Comparison of ENCODE assay signal across 22 cellular contexts in genomic region chr5:106699198-106699597, GRCh38.
DNase-seq lines count a peak whose midpoint lies in the region; ATAC-seq, FAIRE-seq and TF ChIP-seq lines count a peak whose summit lies in the region.
"Had no signal": no experiment of that assay in that cellular context is flagged by ENCODE, and none has a peak within 500 bp of the region (broad histone marks: within the 10 kb centered on the region; RNA-seq: fewer than 3 reads in every experiment).

No MANE protein-coding gene starts in this region.

- TF ChIP-seq POLR2A in GM12878 (IDR thresholded peaks at IDR 0.05; ENCODE audit: low read depth, low read length), result no peak

- no peaks in the 10 kb centered on the region for H3K27me3 ChIP-seq in GM12878 (replicated peaks in 1 of 2; ENCODE audit: control insufficient read depth in 2 of 2, insufficient read depth in 2 of 2, low read length in 1 of 2)
- no peaks in the 10 kb centered on the region for H3K27me3 ChIP-seq in CD8-positive, alpha-beta T cell (ENCODE audit: insufficient read depth, low read length)
- H3K27me3 ChIP-seq: Peyer's patch had no signal

- SMC1A ChIA-PET in GM12878 (lab: Charles Lee; ENCODE audit: uncharacterized antibody, unreplicated experiment), result interaction anchor here (0.8 to 1.4 kb wide), 5 partner anchors 42 to 580 kb away, joined by 3 to 7 read pairs (median 4); no protein-coding TSS in a partner anchor

- POLR2A ChIA-PET in HEK293T (lab: Yijun Ruan, JAX), result no interaction called here
- POLR2A ChIA-PET in GM12878 (lab: Charles Lee), result no interaction called here
- POLR2A ChIA-PET in CD8-positive, alpha-beta T cell (lab: Charles Lee), result no interaction called here

- no peaks in the 10 kb centered on the region for H3K4me1 Mint-ChIP-seq in CD8-positive, alpha-beta T cell (ENCODE audit: low read depth)
- H3K4me1 Mint-ChIP-seq: nephron had no signal

- no peaks in the 10 kb centered on the region for H3K36me3 Mint-ChIP-seq in CD8-positive, alpha-beta T cell

- H3K4me3 Mint-ChIP-seq in CD8-positive, alpha-beta T cell, result no peak overlapping the region
- H3K4me3 Mint-ChIP-seq: activated naive CD4-positive, alpha-beta T cell treated with anti-CD3 and anti-CD28 coated beads for 36 hours; nephron had no signal

- H3K4me2 ChIP-seq in GM12878 (ENCODE audit: control insufficient read depth, insufficient read depth), result no peak overlapping the region
- H3K4me2 ChIP-seq: KMS-11, smooth muscle cell had no signal

- TF ChIP-seq RAD21 in GM12878 (IDR thresholded peaks at IDR 0.05; ENCODE audit: insufficient read depth, low read depth, low read length), result peak; percentile 51

- H3K4me3 ChIP-seq in GM12878, result no peak overlapping the region
- H3K4me3 ChIP-seq in CD8-positive, alpha-beta T cell (ENCODE audit: low read depth, low read length), result no peak overlapping the region
- H3K4me3 ChIP-seq: HAP-1, Peyer's patch, prostate gland, smooth muscle cell had no signal

- intact Hi-C loops in GM12878 (cut with micrococcal nuclease; ENCODE audit: unreplicated experiment) (no loop called here), cardiac septum (cut with DNase I) (no loop called here)
- intact Hi-C loops in CD8-positive, alpha-beta T cell (cut with DNase I, micrococcal nuclease), result no loop called here

- TF ChIP-seq EP300 in GM12878 (IDR thresholded peaks at IDR 0.05; ENCODE audit: borderline replicate concordance in 1 of 2, control insufficient read depth in 1 of 2, low read depth in 2 of 2, low read length in 2 of 2), result no peak

- H3K36me3 ChIP-seq in GM12878 (ENCODE audit: control insufficient read depth in 2 of 2, insufficient read depth in 2 of 2, low read length in 1 of 2), result no peaks in the 10 kb centered on the region
- H3K36me3 ChIP-seq in CD8-positive, alpha-beta T cell (ENCODE audit: insufficient read depth, low read length), result no peaks in the 10 kb centered on the region
- H3K36me3 ChIP-seq: HAP-1, Peyer's patch, prostate gland had no signal

- CTCF ChIA-PET in HEK293T (lab: Yijun Ruan, JAX) (no interaction called here), GM12878 (lab: Yijun Ruan, JAX) (interaction anchor here (1.2 to 1.4 kb wide), 4 partner anchors 10 to 429 kb away, joined by 3 to 10 read pairs (median 6); no protein-coding TSS in a partner anchor)
- CTCF ChIA-PET in CD8-positive, alpha-beta T cell (lab: Charles Lee), result no interaction called here

- H3K9me3 Mint-ChIP-seq in CD8-positive, alpha-beta T cell, result peaks cover 5% of the 10 kb centered on the region

- H3K9ac ChIP-seq in GM12878 (ENCODE audit: control insufficient read depth, insufficient read depth, low read length), result no peak overlapping the region
- H3K9ac ChIP-seq: KMS-11 had no signal

- FAIRE-seq in GM12878 (lab: Jason Lieb, UNC), result no peak
- FAIRE-seq: TTC549 had no signal

- no peaks in the 10 kb centered on the region for H3K79me2 ChIP-seq in GM12878 (ENCODE audit: control insufficient read depth, insufficient read depth, low read length)

- in situ Hi-C loops in GM12878 (cut with MboI), result no loop called here

- RAD21 ChIA-PET in GM12878 (lab: Charles Lee; ENCODE audit: unreplicated experiment), result interaction anchor here (0.7 to 1.4 kb wide), 4 partner anchors 108 to 428 kb away, joined by 3 to 6 read pairs (median 4); no protein-coding TSS in a partner anchor

- no peak overlapping the region for H3K27ac Mint-ChIP-seq in CD8-positive, alpha-beta T cell
- H3K27ac Mint-ChIP-seq: activated naive CD4-positive, alpha-beta T cell treated with anti-CD3 and anti-CD28 coated beads for 36 hours; nephron had no signal

- H2AFZ ChIP-seq in GM12878 (ENCODE audit: control insufficient read depth, low read depth, low read length), result no peak overlapping the region

- H3K9me3 ChIP-seq in GM12878 (replicated peaks; ENCODE audit: control insufficient read depth, insufficient read depth, low read length), result no peaks in the 10 kb centered on the region
- no peaks in the 10 kb centered on the region for H3K9me3 ChIP-seq in CD8-positive, alpha-beta T cell (ENCODE audit: low read length)
- H3K9me3 ChIP-seq: HAP-1, Peyer's patch, prostate gland had no signal

- H4K20me1 ChIP-seq in GM12878 (ENCODE audit: control insufficient read depth, insufficient read depth), result no peaks in the 10 kb centered on the region

- H3K27ac ChIP-seq in GM12878 (ENCODE audit: control insufficient read depth, insufficient read depth), result no peak overlapping the region
- no peak overlapping the region for H3K27ac ChIP-seq in CD8-positive, alpha-beta T cell (ENCODE audit: low read depth, low read length)
- H3K27ac ChIP-seq: KMS-11, Peyer's patch, prostate gland had no signal

- H3K4me1 ChIP-seq in GM12878 (ENCODE audit: control insufficient read depth, insufficient read depth, low read length), result no peaks in the 10 kb centered on the region
- no peaks in the 10 kb centered on the region for H3K4me1 ChIP-seq in CD8-positive, alpha-beta T cell (ENCODE audit: insufficient read depth, low read length)
- H3K4me1 ChIP-seq: HAP-1, Peyer's patch, prostate gland had no signal

- ATAC-seq in GM12878 (peak; percentile 78), GM19455 (IDR thresholded peaks at IDR 0.05; ENCODE audit: unreplicated experiment) (no peak)
- no peak for ATAC-seq in CD8-positive, alpha-beta T cell
- ATAC-seq: left cardiac atrium had no signal

- TF ChIP-seq CTCF in GM12878 (IDR thresholded peaks at IDR 0.05 in 2 of 3, conservative IDR thresholded peaks at IDR 0.05 in 1 of 3; ENCODE audit: control insufficient read depth in 2 of 3, extremely low read depth in 1 of 3, insufficient read depth in 1 of 3, low read depth in 3 of 3, low read length in 3 of 3), result peak; percentile 18 to 45 (median 42); a peak in 4 of 6 replicates
- TF ChIP-seq CTCF in CD8-positive, alpha-beta T cell (IDR thresholded peaks at IDR 0.05), result no peak

- 8% methylated on average over 6 of the region's 6 CpGs for WGBS in GM12878 (ENCODE audit: insufficient coverage, insufficient replicate concordance, low lambda C conversion rate, missing lambda C conversion rate)

- DNase-seq in Daoy (ENCODE audit: low read depth) (peak; percentile 28), HEK293T (ENCODE audit: extremely low spot score) (peak; percentile 14), GM12878 (ENCODE audit: low read depth, low spot score) (no peak), iPS-NIHi7 (ENCODE audit: extremely low spot score) (peak; percentile 64), cardiac septum (ENCODE audit: low spot score) (no peak)
- DNase-seq in CD8-positive, alpha-beta T cell, result no peak
- DNase-seq: activated CD4-positive, alpha-beta T cell treated with anti-CD3 and anti-CD28 coated beads, Interleukin-2, amount 50 U/mL, for 4 hours; activated naive CD4-positive, alpha-beta T cell treated with anti-CD3 and anti-CD28 coated beads for 36 hours; hippocampal formation; left cardiac atrium; NCI-H1048; NCI-H2029 treated with DMSO at 0.1 percent for 48 hours; NCI-H524; Peyer's patch; SW 1271 had no signal

- no TSS peak for BruUV-seq in GM12878 (replicated peaks; lab: Mats Ljungman, UMichigan)

- no peaks in the 10 kb centered on the region for H3K27me3 Mint-ChIP-seq in CD8-positive, alpha-beta T cell (ENCODE audit: low read depth)

TF ChIP-seq in HEK293T, 16 proteins besides CTCF, POLR2A, EP300 and RAD21 (continues in another document):
- no peak for TF ChIP-seq FOXK2 (IDR thresholded peaks at IDR 0.05)
- no peak for TF ChIP-seq SP1 (IDR thresholded peaks at IDR 0.05)
- TF ChIP-seq LEF1 (IDR thresholded peaks at IDR 0.05; ENCODE audit: borderline replicate concordance), result no peak
- no peak for TF ChIP-seq FOXM1 (IDR thresholded peaks at IDR 0.05; ENCODE audit: borderline replicate concordance)
- TF ChIP-seq BHLHE40 (IDR thresholded peaks at IDR 0.05; ENCODE audit: borderline replicate concordance), result no peak
- no peak for TF ChIP-seq SUZ12 (IDR thresholded peaks at IDR 0.05)
- TF ChIP-seq ZNF384 (IDR thresholded peaks at IDR 0.05), result no peak
- TF ChIP-seq TARDBP (IDR thresholded peaks at IDR 0.05), result no peak
- no peak for TF ChIP-seq FOXA1 (IDR thresholded peaks at IDR 0.05)
- no peak for TF ChIP-seq ARNT (IDR thresholded peaks at IDR 0.05)
- TF ChIP-seq, protein P1, sequence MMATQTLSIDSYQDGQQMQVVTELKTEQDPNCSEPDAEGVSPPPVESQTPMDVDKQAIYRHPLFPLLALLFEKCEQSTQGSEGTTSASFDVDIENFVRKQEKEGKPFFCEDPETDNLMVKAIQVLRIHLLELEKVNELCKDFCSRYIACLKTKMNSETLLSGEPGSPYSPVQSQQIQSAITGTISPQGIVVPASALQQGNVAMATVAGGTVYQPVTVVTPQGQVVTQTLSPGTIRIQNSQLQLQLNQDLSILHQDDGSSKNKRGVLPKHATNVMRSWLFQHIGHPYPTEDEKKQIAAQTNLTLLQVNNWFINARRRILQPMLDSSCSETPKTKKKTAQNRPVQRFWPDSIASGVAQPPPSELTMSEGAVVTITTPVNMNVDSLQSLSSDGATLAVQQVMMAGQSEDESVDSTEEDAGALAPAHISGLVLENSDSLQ (IDR thresholded peaks at IDR 0.05), result no peak
- no peak for TF ChIP-seq L3MBTL2 (conservative IDR thresholded peaks at IDR 0.05)
- no peak for TF ChIP-seq CTBP1 (IDR thresholded peaks at IDR 0.05; ENCODE audit: borderline replicate concordance)

TF ChIP-seq in GM12878, 131 proteins besides CTCF, POLR2A, EP300 and RAD21:
- TF ChIP-seq NBN (IDR thresholded peaks at IDR 0.05) (no peak), SMC3 (IDR thresholded peaks at IDR 0.05; ENCODE audit: borderline replicate concordance, low read length) (peak; percentile 51; the same call in 1 of the 2 replicates)

Comparison
In these comparisons a context has a peak if more than half of its experiments do, and no peak if none do; other contexts are left out.
1. DNase-seq: peak in Daoy (single experiment), HEK293T (single experiment) and iPS-NIHi7 (single experiment); none in GM12878 (single experiment), CD8-positive, alpha-beta T cell (0 of 7) and cardiac septum (single experiment).